ENCODE assay signal across 24 cellular contexts in genomic region chr20:50218987-50219435, GRCh38. TPM values are rescaled to one million over a fixed set of nuclear protein-coding genes. Genes with fewer than 3 reads are reported as not detected.
DNase-seq lines count a peak whose midpoint lies in the region; ATAC-seq and TF ChIP-seq lines count a peak whose summit lies in the region.
"Had no signal": no experiment of that assay in that cellular context is flagged by ENCODE, and none has a peak within 500 bp of the region (broad histone marks: within the 10 kb centered on the region; RNA-seq: fewer than 3 reads in every experiment).

No MANE protein-coding gene starts in this region.

- no peaks in the 10 kb centered on the region for H3K9me3 Mint-ChIP-seq in type B pancreatic cell
- no peaks in the 10 kb centered on the region for H3K9me3 Mint-ChIP-seq in activated T-cell treated with anti-CD3 and anti-CD28 coated beads, Interleukin-2, amount 50 U/mL, for 4 hours
- H3K9me3 Mint-ChIP-seq: CD8-positive, alpha-beta T cell had no signal

- H3K4me1 Mint-ChIP-seq in type B pancreatic cell (ENCODE audit: unreplicated experiment) = peaks cover 22% of the 10 kb centered on the region
- H3K4me1 Mint-ChIP-seq in activated T-cell treated with anti-CD3 and anti-CD28 coated beads, Interleukin-2, amount 50 U/mL, for 4 hours (ENCODE audit: low read depth) = no peaks in the 10 kb centered on the region

- no peak for ATAC-seq in activated T-cell treated with anti-CD3 and anti-CD28 coated beads, Interleukin-2, amount 50 U/mL, for 4 hours
- ATAC-seq in GM19035 (IDR thresholded peaks at IDR 0.05; ENCODE audit: unreplicated experiment) = no peak
- ATAC-seq: CD8-positive, alpha-beta T cell had no signal

- no peaks in the 10 kb centered on the region for H3K36me3 Mint-ChIP-seq in type B pancreatic cell
- H3K36me3 Mint-ChIP-seq in activated T-cell treated with anti-CD3 and anti-CD28 coated beads, Interleukin-2, amount 50 U/mL, for 4 hours (ENCODE audit: insufficient read depth) = no peaks in the 10 kb centered on the region
- H3K36me3 Mint-ChIP-seq: CD8-positive, alpha-beta T cell had no signal

- no peak for TF ChIP-seq EP300 in Ishikawa (IDR thresholded peaks at IDR 0.05; ENCODE audit: borderline replicate concordance)

- TF ChIP-seq CTCF in cardiac fibroblast (IDR thresholded peaks at IDR 0.05; ENCODE audit: low read depth, low read length) (no peak), type B pancreatic cell (conservative IDR thresholded peaks at IDR 0.05) (no peak)

- DNase-seq in cardiac fibroblast (ENCODE audit: low read depth in 2 of 2) (peak; percentile 69 to 80), kidney glomerular epithelial cell (lab: John Stamatoyannopoulos, UW) (peak; percentile 4), type B pancreatic cell (ENCODE audit: extremely low spot score, unreplicated experiment) (no peak), NK-92 (lab: John Stamatoyannopoulos, UW; ENCODE audit: unreplicated experiment) (no peak)
- DNase-seq in activated T-cell treated with anti-CD3 and anti-CD28 coated beads, Interleukin-2, amount 50 U/mL, for 4 hours = no peak
- DNase-seq: activated CD4-positive, CD25-positive, alpha-beta regulatory T cell treated with anti-CD3 and anti-CD28 coated beads, Interleukin-2, amount 50 U/mL, for 72 hours; activated naive CD4-positive, alpha-beta T cell treated with anti-CD3 and anti-CD28 coated beads for 36 hours; activated T-cell treated with anti-CD3 and anti-CD28 coated beads, Interleukin-2, amount 50 U/mL, for 48 hours; CD8-positive, alpha-beta T cell; cerebellar nuclear complex; GDM1; hypothalamus; islet precursor cell; MM.1S; NCI-H1436; NCI-H69; occipital lobe; stimulated activated CD4-positive, alpha-beta T cell treated with anti-CD3 and anti-CD28 coated beads, Interleukin-2, amount 100 ng/mL, for 48 hours; stimulated activated naive CD4-positive, alpha-beta T cell; SW 1271 had no signal

- TF ChIP-seq RAD21 in Ishikawa (IDR thresholded peaks at IDR 0.05; ENCODE audit: low read depth) = no peak

- peak overlapping the region; percentile 52 for H3K27ac Mint-ChIP-seq in type B pancreatic cell
- H3K27ac Mint-ChIP-seq: activated naive CD4-positive, alpha-beta T cell treated with anti-CD3 and anti-CD28 coated beads for 36 hours; CD8-positive, alpha-beta T cell had no signal

- no peak overlapping the region for H3K4me3 Mint-ChIP-seq in type B pancreatic cell
- no peak overlapping the region for H3K4me3 Mint-ChIP-seq in activated T-cell treated with anti-CD3 and anti-CD28 coated beads, Interleukin-2, amount 50 U/mL, for 4 hours
- H3K4me3 Mint-ChIP-seq: activated naive CD4-positive, alpha-beta T cell treated with anti-CD3 and anti-CD28 coated beads for 36 hours; CD8-positive, alpha-beta T cell had no signal

- H3K4me3 ChIP-seq in cardiac fibroblast (replicated peaks in 1 of 2; ENCODE audit: low read depth in 2 of 2, low read length in 2 of 2) = no peak overlapping the region
- H3K4me3 ChIP-seq: smooth muscle cell, thoracic aorta had no signal

- H3K27me3 Mint-ChIP-seq in type B pancreatic cell = no peaks in the 10 kb centered on the region
- H3K27me3 Mint-ChIP-seq in activated T-cell treated with anti-CD3 and anti-CD28 coated beads, Interleukin-2, amount 50 U/mL, for 4 hours (ENCODE audit: low read depth) = peaks cover 5% of the 10 kb centered on the region

TF ChIP-seq in Ishikawa, 13 proteins besides CTCF, POLR2A, EP300 and RAD21:
- no peak for TF ChIP-seq YY1 (IDR thresholded peaks at IDR 0.05; ENCODE audit: low read depth)
- no peak for TF ChIP-seq EGR1 (IDR thresholded peaks at IDR 0.05)
- no peak for TF ChIP-seq USF1 (IDR thresholded peaks at IDR 0.05)
- peak; percentile 87 for TF ChIP-seq CEBPB (IDR thresholded peaks at IDR 0.05)
- peak; percentile 52; the same call in 1 of the 2 replicates for TF ChIP-seq TCF12 (IDR thresholded peaks at IDR 0.05; ENCODE audit: low read depth)
- TF ChIP-seq ZBTB7A (IDR thresholded peaks at IDR 0.05; ENCODE audit: low read depth) = no peak
- no peak for TF ChIP-seq REST (IDR thresholded peaks at IDR 0.05; ENCODE audit: low read depth)
- no peak for TF ChIP-seq CREB1 (IDR thresholded peaks at IDR 0.05; ENCODE audit: low read depth)
- TF ChIP-seq TAF1 (IDR thresholded peaks at IDR 0.05; ENCODE audit: low read depth) = no peak
- peak; percentile 36; the same call in 1 of the 2 replicates for TF ChIP-seq TEAD4 (IDR thresholded peaks at IDR 0.05)
- no peak; the same call in 1 of the 2 replicates for TF ChIP-seq MAX (IDR thresholded peaks at IDR 0.05)
- TF ChIP-seq NFIC (IDR thresholded peaks at IDR 0.05) = peak; percentile 43; the same call in 1 of the 2 replicates
- no peak for TF ChIP-seq FOXM1 (IDR thresholded peaks at IDR 0.05; ENCODE audit: borderline replicate concordance, low read depth)

RNA-seq across cellular contexts. Expression of gene CEBPB, which starts 28.4 kb away (rescaled TPM):
- 23.0 and 54.1 TPM in 2 replicates for total RNA-seq in type B pancreatic cell (ENCODE audit: low replicate concordance)
- total RNA-seq in activated T-cell treated with anti-CD3 and anti-CD28 coated beads, Interleukin-2, amount 50 U/mL, for 4 hours = 10 to 100 TPM; 32.8 to 36.6 (median 35.2) TPM

Comparison
In these comparisons a context has a peak if more than half of its experiments do, and no peak if none do; other contexts are left out.
1. DNase-seq: peak in cardiac fibroblast (2 of 2) and kidney glomerular epithelial cell (single experiment); none in type B pancreatic cell (single experiment), activated T-cell treated with anti-CD3 and anti-CD28 coated beads, Interleukin-2, amount 50 U/mL, for 4 hours (single experiment) and NK-92 (single experiment).